ENCODE assay signal across 1 cellular context in genomic region chr11:65043881-65044501, GRCh38.
TF ChIP-seq lines count a peak whose summit lies in the region.

No MANE protein-coding gene starts in this region.

TF ChIP-seq in H1, 55 proteins besides CTCF, POLR2A, EP300 and RAD21:
- TF ChIP-seq FOSL1 (IDR thresholded peaks at IDR 0.05; ENCODE audit: insufficient read depth, low read depth, low read length) (no peak), CBX8 (IDR thresholded peaks at IDR 0.05; ENCODE audit: borderline replicate concordance, low read depth, low read length) (no peak), E2F6 (IDR thresholded peaks at IDR 0.05) (no peak), ZNF274 (IDR thresholded peaks at IDR 0.05; ENCODE audit: borderline replicate concordance, extremely low read depth, low read length) (no peak), RFX5 (IDR thresholded peaks at IDR 0.05; ENCODE audit: borderline replicate concordance, low read depth, low read length) (no peak), PHF8 (conservative IDR thresholded peaks at IDR 0.05; ENCODE audit: low read depth, low read length) (no peak), TAF1 (IDR thresholded peaks at IDR 0.05; ENCODE audit: low read depth, low read length) (no peak), HDAC6 (IDR thresholded peaks at IDR 0.05; ENCODE audit: low read depth, low read length) (no peak), JUND (IDR thresholded peaks at IDR 0.05; ENCODE audit: low read length) (no peak), SP1 (IDR thresholded peaks at IDR 0.05; ENCODE audit: low read depth, low read length) (no peak), CREB1 (IDR thresholded peaks at IDR 0.05) (no peak), BRCA1 (IDR thresholded peaks at IDR 0.05; ENCODE audit: low read depth, low read length) (no peak), CHD1 (IDR thresholded peaks at IDR 0.05; ENCODE audit: low read depth, low read length) (no peak), YY1 (IDR thresholded peaks at IDR 0.05; ENCODE audit: low read depth, low read length) (no peak), CTBP2 (IDR thresholded peaks at IDR 0.05; ENCODE audit: borderline replicate concordance, insufficient read depth, insufficient read length, low read length) (no peak), MAX (IDR thresholded peaks at IDR 0.05) (no peak), CBX5 (IDR thresholded peaks at IDR 0.05; ENCODE audit: low read depth, low read length) (no peak)
